24 cellular contexts compared by ENCODE assay signal in genomic region chr19:30670562-30671513, GRCh38.
DNase-seq lines count a peak whose midpoint lies in the region; ATAC-seq, FAIRE-seq and TF ChIP-seq lines count a peak whose summit lies in the region.
"Had no signal": no experiment of that assay in that cellular context is flagged by ENCODE, and none has a peak within 500 bp of the region (broad histone marks: within the 10 kb centered on the region; RNA-seq: fewer than 3 reads in every experiment).

No MANE protein-coding gene starts in this region.

- H3K4me3 Mint-ChIP-seq in neural crest cell = no peak overlapping the region
- H3K4me3 Mint-ChIP-seq: CD8-positive, alpha-beta T cell had no signal

- H3K4me1 ChIP-seq in HepG2 (ENCODE audit: insufficient read depth, low read length) = peaks cover 14% of the 10 kb centered on the region
- H3K4me1 ChIP-seq in right lobe of liver = no peaks in the 10 kb centered on the region

- BruUV-seq in HepG2 (replicated peaks; lab: Mats Ljungman, UMichigan) = no TSS peak

- peaks cover 0 to 3% of the 10 kb centered on the region in 2 experiments; a peak in 1 of 5 replicates for H3K27me3 ChIP-seq in HepG2 (ENCODE audit: control insufficient read depth in 1 of 2, insufficient read depth in 2 of 2, low read length in 2 of 2)
- H3K27me3 ChIP-seq in right lobe of liver = no peaks in the 10 kb centered on the region
- H3K27me3 ChIP-seq: SJCRH30 had no signal

- H3K9me3 ChIP-seq in HepG2 (ENCODE audit: low read length) (no peaks in the 10 kb centered on the region), right lobe of liver (no peaks in the 10 kb centered on the region)
- H3K9me3 ChIP-seq: SJCRH30 had no signal

- TF ChIP-seq CTCF in HepG2 (CRISPR knock-in tag; IDR thresholded peaks at IDR 0.05) (no peak), right lobe of liver (IDR thresholded peaks at IDR 0.05) (no peak), neural crest cell (conservative IDR thresholded peaks at IDR 0.05) (no peak), GM10266 (IDR thresholded peaks at IDR 0.05; ENCODE audit: control insufficient read depth, insufficient read depth, low read depth, missing control alignments) (no peak)

- POLR2A ChIA-PET in HepG2 (lab: Yijun Ruan, JAX) = no interaction called here

- intact Hi-C loops in HepG2 (cut with micrococcal nuclease; ENCODE audit: unreplicated experiment) (no loop called here), right lobe of liver (cut with DNase I) (loop anchor here in 1 of 2 donors (10.0 kb wide), 1 partner anchor 1554 kb away; no protein-coding TSS in a partner anchor)

- H3K27ac ChIP-seq in HepG2 (ENCODE audit: extremely low read length, insufficient read depth, low read length) = no peak overlapping the region
- H3K27ac ChIP-seq in right lobe of liver = no peak overlapping the region
- H3K27ac ChIP-seq: SJCRH30 had no signal

- H3K4me1 Mint-ChIP-seq in neural crest cell = peaks cover 6% of the 10 kb centered on the region

- 29% methylated on average over 14 of the region's 19 CpGs for WGBS in HepG2 (ENCODE audit: low lambda C conversion rate)
- 81% methylated on average over 7 of the region's 19 CpGs for WGBS in right lobe of liver (ENCODE audit: insufficient coverage, low coverage, low lambda C conversion rate, missing lambda C conversion rate)

- CTCF ChIA-PET in HepG2 (lab: Yijun Ruan, JAX; ENCODE audit: low intra/inter-chr PET ratio, low total read pairs) = no interaction called here

- TF ChIP-seq POLR2A in HepG2 (IDR thresholded peaks at IDR 0.05; ENCODE audit: insufficient read depth in 1 of 2, low read depth in 2 of 2, low read length in 2 of 2) (no peak), right lobe of liver (IDR thresholded peaks at IDR 0.05) (no peak)

- H4K20me1 ChIP-seq in HepG2 (ENCODE audit: insufficient read depth, low read length) = no peaks in the 10 kb centered on the region

- peaks cover 23% of the 10 kb centered on the region for H3K27me3 Mint-ChIP-seq in neural crest cell (ENCODE audit: low read depth)

- DNase-seq in HepG2 (ENCODE audit: low spot score) (no peak), right lobe of liver (no peak), epidermal melanocyte (ENCODE audit: insufficient read length, low spot score) (peak; percentile 60), neural crest cell (ENCODE audit: low read depth, low spot score) (no peak), germinal center (ENCODE audit: low spot score) (no peak), RCC 7860 (ENCODE audit: low spot score) (no peak), GM10266 (ENCODE audit: extremely low spot score) (no peak)
- DNase-seq: C1 segment of cervical spinal cord; CD8-positive, alpha-beta T cell; DMS 273 treated with DMSO at 0.1 percent for 48 hours; EL; GDM1; HCEC 1CT; IMR-90; KG1; MM.1S; NCI-H2029; NCI-H446; NCI-H524 treated with DMSO at 0.1 percent for 48 hours; NCI-H774 had no signal

- no peak for FAIRE-seq in HepG2 (lab: Jason Lieb, UNC)
- no peak for FAIRE-seq in RCC 7860 (lab: Jason Lieb, UNC)
- FAIRE-seq: A204.1, GM12891, H1 had no signal

- ATAC-seq in HepG2 = no peak
- no peak for ATAC-seq in right lobe of liver
- ATAC-seq: CD8-positive, alpha-beta T cell had no signal

- H3K9me3 Mint-ChIP-seq in neural crest cell = no peaks in the 10 kb centered on the region
- H3K9me3 Mint-ChIP-seq: CD8-positive, alpha-beta T cell had no signal

- no peaks in the 10 kb centered on the region for H3K36me3 ChIP-seq in HepG2 (replicated peaks in 1 of 2; ENCODE audit: control insufficient read depth in 1 of 2, insufficient read depth in 2 of 2, low read length in 2 of 2)
- no peaks in the 10 kb centered on the region for H3K36me3 ChIP-seq in right lobe of liver
- H3K36me3 ChIP-seq: SJCRH30 had no signal

- no peaks in the 10 kb centered on the region for H3K79me2 ChIP-seq in HepG2 (ENCODE audit: insufficient read depth, low read length)

- peak overlapping the region; percentile 54 for H2AFZ ChIP-seq in HepG2 (ENCODE audit: low read length)

- no peak overlapping the region for H3K9ac ChIP-seq in HepG2 (ENCODE audit: insufficient read depth, low read depth, low read length)

- no peaks in the 10 kb centered on the region for H3K36me3 Mint-ChIP-seq in neural crest cell (ENCODE audit: low read depth)
- H3K36me3 Mint-ChIP-seq: CD8-positive, alpha-beta T cell had no signal

- peak overlapping the region; percentile 90 for H3K27ac Mint-ChIP-seq in neural crest cell (ENCODE audit: unreplicated experiment)
- H3K27ac Mint-ChIP-seq: CD8-positive, alpha-beta T cell had no signal

- in situ Hi-C loops in HepG2 (cut with HindIII; ENCODE audit: extremely low pct_ligation_motif_present, low pct_unique_long_range_greater_than_20kb) = loop anchor here (10.0 to 25.0 kb wide), 3 partner anchors 934 to 1894 kb away; no protein-coding TSS in a partner anchor

- no peak for TF ChIP-seq RAD21 in HepG2 (CRISPR knock-in tag; IDR thresholded peaks at IDR 0.05)

- H3K4me3 ChIP-seq in HepG2 (replicated peaks in 1 of 3; ENCODE audit: insufficient read depth in 1 of 3, low read depth in 2 of 3, low read length in 3 of 3) (no peak overlapping the region), right lobe of liver (no peak overlapping the region)
- H3K4me3 ChIP-seq: SJCRH30 had no signal

- no peak overlapping the region for H3K4me2 ChIP-seq in HepG2 (ENCODE audit: low read depth, low read length)

- no peak for TF ChIP-seq EP300 in HepG2 (IDR thresholded peaks at IDR 0.05; ENCODE audit: low read depth in 2 of 2, low read length in 2 of 2)
- no peak for TF ChIP-seq EP300 in HepG2 (CRISPR knock-in tag; IDR thresholded peaks at IDR 0.05; ENCODE audit: borderline replicate concordance)

TF ChIP-seq in HepG2, 621 proteins besides CTCF, POLR2A, EP300 and RAD21 (continues in another document):
- no peak for TF ChIP-seq ZNF414 (CRISPR knock-in tag; IDR thresholded peaks at IDR 0.05)
- TF ChIP-seq MTERF4 (CRISPR knock-in tag; IDR thresholded peaks at IDR 0.05) = no peak
- TF ChIP-seq DNMT3B (CRISPR knock-in tag; conservative IDR thresholded peaks at IDR 0.05) = no peak
- TF ChIP-seq ZNF709 (CRISPR knock-in tag; IDR thresholded peaks at IDR 0.05) = no peak
- no peak for TF ChIP-seq ZNF562 (CRISPR knock-in tag; IDR thresholded peaks at IDR 0.05; ENCODE audit: borderline replicate concordance)
- TF ChIP-seq ZNF543 (CRISPR knock-in tag; IDR thresholded peaks at IDR 0.05) = no peak
- no peak for TF ChIP-seq GATAD2A (CRISPR knock-in tag; IDR thresholded peaks at IDR 0.05)
- no peak for TF ChIP-seq ZNF274 (CRISPR knock-in tag; IDR thresholded peaks at IDR 0.05)
- no peak for TF ChIP-seq ATF3 (CRISPR knock-in tag; IDR thresholded peaks at IDR 0.05)
- no peak for TF ChIP-seq THAP7 (CRISPR knock-in tag; IDR thresholded peaks at IDR 0.05)
- no peak for TF ChIP-seq ZMYM2 (CRISPR knock-in tag; IDR thresholded peaks at IDR 0.05)
- no peak for TF ChIP-seq ZFP41 (CRISPR knock-in tag; IDR thresholded peaks at IDR 0.05; ENCODE audit: borderline replicate concordance)
